In the genomic region with DNA sequence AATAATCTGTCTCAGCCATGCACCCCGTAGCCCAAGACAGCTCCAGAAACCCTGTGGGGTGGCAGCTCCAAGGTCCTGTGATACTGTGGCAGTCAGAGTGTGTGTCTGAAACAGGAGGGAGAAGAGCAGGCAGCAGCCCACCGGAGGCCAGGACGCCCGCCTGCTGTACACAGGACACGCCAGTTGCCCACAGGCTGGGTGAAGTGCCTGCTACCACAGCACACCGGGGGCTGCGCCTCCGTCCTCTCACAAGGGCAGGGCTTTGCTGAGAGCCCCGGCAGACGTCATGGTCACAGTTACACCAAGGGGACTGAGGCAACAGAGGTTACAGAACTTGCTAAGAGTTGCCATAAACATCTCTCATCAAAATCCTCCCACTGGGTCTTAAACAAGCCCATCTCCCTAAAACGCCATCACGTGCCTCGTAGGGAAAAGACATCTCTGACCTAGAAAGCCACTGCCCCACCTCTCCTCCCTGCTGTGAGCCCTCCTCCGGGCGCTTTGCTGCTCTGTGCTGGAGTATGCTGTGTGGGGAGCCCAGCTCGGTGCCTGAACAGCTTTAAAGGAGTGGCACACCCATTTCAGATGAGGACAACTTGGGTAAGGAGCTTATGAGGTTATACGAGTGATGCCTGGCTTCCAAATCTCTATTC, we compare ENCODE assay signal across 20 cellular contexts. TPM values are rescaled to one million over a fixed set of nuclear protein-coding genes. Genes with fewer than 3 reads are reported as not detected.
A peak's percentile ranks its signal among the peaks of the same experiment; 100 is the strongest.
DNase-seq lines count a peak whose midpoint lies in the region; ATAC-seq, FAIRE-seq and TF ChIP-seq lines count a peak whose summit lies in the region.
"Had no signal": no experiment of that assay in that cellular context is flagged by ENCODE, and none has a peak within 500 bp of the region (broad histone marks: within the 10 kb centered on the region; RNA-seq: fewer than 3 reads in every experiment).

No MANE protein-coding gene starts in this region.

- H3K27ac ChIP-seq in HepG2 (ENCODE audit: extremely low read length, insufficient read depth, low read length) (no peak overlapping the region), trophoblast cell (ENCODE audit: low read depth, low read length) (no peak overlapping the region), aorta (ENCODE audit: low read depth in 1 of 2, low read length in 2 of 2) (no peak overlapping the region)
- H3K27ac ChIP-seq: 22Rv1 had no signal

- H2BK5ac ChIP-seq in trophoblast cell (ENCODE audit: low read depth, low read length, poor library complexity) = no peak overlapping the region

- H3K9ac ChIP-seq in HepG2 (ENCODE audit: insufficient read depth, low read depth, low read length) = no peak overlapping the region
- H3K9ac ChIP-seq in trophoblast cell (ENCODE audit: low read length) = no peak overlapping the region

- peaks cover 67% of the 10 kb centered on the region for H3K79me2 ChIP-seq in HepG2 (ENCODE audit: insufficient read depth, low read length)
- peaks cover 12% of the 10 kb centered on the region for H3K79me2 ChIP-seq in trophoblast cell (ENCODE audit: control insufficient read depth, insufficient read depth, low read length, poor library complexity)

- FAIRE-seq in HepG2 (lab: Jason Lieb, UNC) = no peak
- FAIRE-seq: D721Med, GM12892, GM19239, H1, HTR-8/SVneo had no signal

- H3K4me3 ChIP-seq in HepG2 (replicated peaks in 1 of 3; ENCODE audit: insufficient read depth in 1 of 3, low read depth in 2 of 3, low read length in 3 of 3) (no peak overlapping the region), trophoblast cell (ENCODE audit: low read depth, low read length) (no peak overlapping the region), aorta (ENCODE audit: low read length in 2 of 2) (no peak overlapping the region)
- H3K4me3 ChIP-seq: HAP-1 had no signal

- H3K14ac ChIP-seq in trophoblast cell (ENCODE audit: low read length) = no peak overlapping the region

- BruUV-seq in HepG2 (replicated peaks; lab: Mats Ljungman, UMichigan) = no TSS peak

- no peak for TF ChIP-seq CTCF in HepG2 (CRISPR knock-in tag; IDR thresholded peaks at IDR 0.05)

- CTCF ChIA-PET in HepG2 (lab: Yijun Ruan, JAX; ENCODE audit: low intra/inter-chr PET ratio, low total read pairs) = no interaction called here

- no peak overlapping the region for H3K4me2 ChIP-seq in HepG2 (ENCODE audit: low read depth, low read length)
- no peak overlapping the region for H3K4me2 ChIP-seq in trophoblast cell (ENCODE audit: low read length)

- H2BK120ac ChIP-seq in trophoblast cell (ENCODE audit: insufficient read depth, low read length, poor library complexity) = no peak overlapping the region

- no peak for TF ChIP-seq POLR2A in HepG2 (IDR thresholded peaks at IDR 0.05; ENCODE audit: insufficient read depth in 1 of 2, low read depth in 2 of 2, low read length in 2 of 2)

- H3K4ac ChIP-seq in trophoblast cell (ENCODE audit: low read depth, low read length) = peak overlapping the region; percentile 38

- intact Hi-C loops in Right ventricle myocardium inferior (cut with DNase I) = loop anchor here (5.0 kb wide), 1 partner anchor 37 kb away; a partner anchor contains a TSS
- intact Hi-C loops in left cardiac atrium (cut with DNase I) = no loop called here
- intact Hi-C loops in HepG2 (cut with micrococcal nuclease; ENCODE audit: unreplicated experiment) = no loop called here
- intact Hi-C loops in aorta (cut with DNase I) = no loop called here

- no peak overlapping the region for H4K12ac ChIP-seq in trophoblast cell (ENCODE audit: low read depth, low read length)

- in situ Hi-C loops in HepG2 (cut with HindIII; ENCODE audit: extremely low pct_ligation_motif_present, low pct_unique_long_range_greater_than_20kb) = no loop called here

- H3K9me3 ChIP-seq in HepG2 (ENCODE audit: low read length) (peaks cover 4% of the 10 kb centered on the region; the same call in 1 of the 2 replicates), trophoblast cell (ENCODE audit: insufficient read depth, low read depth, low read length) (no peaks in the 10 kb centered on the region), aorta (ENCODE audit: control insufficient read depth, low read length) (no peaks in the 10 kb centered on the region)

- peaks cover 5% of the 10 kb centered on the region for H3K79me1 ChIP-seq in trophoblast cell (ENCODE audit: low read length)

- TF ChIP-seq RAD21 in HepG2 (CRISPR knock-in tag; IDR thresholded peaks at IDR 0.05) = no peak

- H4K20me1 ChIP-seq in HepG2 (ENCODE audit: insufficient read depth, low read length) = no peaks in the 10 kb centered on the region

- H4K91ac ChIP-seq in trophoblast cell (ENCODE audit: low read depth, low read length) = no peak overlapping the region

- no peak overlapping the region for H3K23ac ChIP-seq in trophoblast cell (ENCODE audit: low read length)

- no peak overlapping the region for H4K8ac ChIP-seq in trophoblast cell (ENCODE audit: low read depth, low read length)

- H2AFZ ChIP-seq in HepG2 (ENCODE audit: low read length) = no peak overlapping the region
- H2AFZ ChIP-seq in trophoblast cell (ENCODE audit: insufficient read depth, low read length, poor library complexity) = no peak overlapping the region

- H3K4me1 ChIP-seq in HepG2 (ENCODE audit: insufficient read depth, low read length) = peaks cover 19% of the 10 kb centered on the region; the same call in 1 of the 2 replicates
- H3K4me1 ChIP-seq in trophoblast cell (ENCODE audit: control insufficient read depth in 1 of 2, insufficient read depth in 2 of 2, low read length in 2 of 2) = peaks cover 10 to 15% of the 10 kb centered on the region in 2 experiments
- H3K4me1 ChIP-seq in aorta (ENCODE audit: control insufficient read depth in 1 of 2, insufficient read depth in 2 of 2, low read length in 2 of 2) = no peaks in the 10 kb centered on the region
- H3K4me1 ChIP-seq: HAP-1 had no signal

- H3K27me3 ChIP-seq in HepG2 (ENCODE audit: control insufficient read depth in 1 of 2, insufficient read depth in 2 of 2, low read length in 2 of 2) = no peaks in the 10 kb centered on the region; a peak in 1 of 5 replicates
- H3K27me3 ChIP-seq in trophoblast cell (ENCODE audit: insufficient read depth, low read length) = no peaks in the 10 kb centered on the region
- no peaks in the 10 kb centered on the region for H3K27me3 ChIP-seq in aorta (ENCODE audit: control insufficient read depth in 1 of 2, insufficient read depth in 2 of 2, low read length in 1 of 2)

- H3K36me3 ChIP-seq in HepG2 (replicated peaks in 1 of 2; ENCODE audit: control insufficient read depth in 1 of 2, insufficient read depth in 2 of 2, low read length in 2 of 2) = peaks cover 16 to 35% of the 10 kb centered on the region in 2 experiments; a peak in 4 of 5 replicates
- H3K36me3 ChIP-seq in trophoblast cell (ENCODE audit: control insufficient read depth in 1 of 2, insufficient read depth in 2 of 2, low read length in 2 of 2) = peaks cover 28 to 34% of the 10 kb centered on the region in 2 experiments
- H3K36me3 ChIP-seq in aorta (ENCODE audit: control insufficient read depth in 1 of 2, insufficient read depth in 2 of 2, low read length in 1 of 2) = peaks cover 2 to 4% of the 10 kb centered on the region in 2 donors

- WGBS in HepG2 (ENCODE audit: low lambda C conversion rate) = 95% methylated on average over 8 of the region's 17 CpGs
- whole genome bisulfite sequencing in trophoblast cell (ENCODE audit: extremely low coverage, insufficient coverage, insufficient read length) = no CpG with 5 or more reads among the region's 17 CpGs
- 91 to 94% methylated on average over 17 of the region's 17 CpGs for WGBS in aorta, 2 donors

- no peak overlapping the region for H2AK5ac ChIP-seq in trophoblast cell (ENCODE audit: low read length)

- POLR2A ChIA-PET in HepG2 (lab: Yijun Ruan, JAX) = no interaction called here

- peak; percentile 64 for DNase-seq in Right ventricle myocardium inferior (ENCODE audit: missing footprints)
- no peak for DNase-seq in left cardiac atrium
- no peak for DNase-seq in HepG2 (ENCODE audit: low spot score)
- DNase-seq in trophoblast cell = no peak
- DNase-seq in aorta = peak; percentile 42 to 70
- DNase-seq in anterior cingulate cortex (lab: John Stamatoyannopoulos, UW) = no peak
- DNase-seq: CD8-positive, alpha-beta T cell; COR-L47; DMS153; DND-41; GDM1 had no signal

- H2BK12ac ChIP-seq in trophoblast cell (ENCODE audit: low read length) = no peak overlapping the region

- TF ChIP-seq EP300 in HepG2 (IDR thresholded peaks at IDR 0.05; ENCODE audit: low read depth in 2 of 2, low read length in 2 of 2) (no peak), HepG2 (CRISPR knock-in tag; IDR thresholded peaks at IDR 0.05; ENCODE audit: borderline replicate concordance) (no peak)

- ATAC-seq in Right ventricle myocardium inferior (no peak), left cardiac atrium (no peak), HepG2 (no peak), aorta (ENCODE audit: low FRiP score) (no peak), HG02840 (IDR thresholded peaks at IDR 0.05; ENCODE audit: low FRiP score, unreplicated experiment) (no peak)
- ATAC-seq in activated CD4-positive, CD25-positive, alpha-beta regulatory T cell treated with anti-CD3 and anti-CD28 coated beads, Interleukin-2, amount 50 U/mL, for 24 hours = no peak
- ATAC-seq: CD8-positive, alpha-beta T cell had no signal

- no peak overlapping the region for H3K18ac ChIP-seq in trophoblast cell (ENCODE audit: low read length)

RNA-seq across cellular contexts. Expression of a gene that starts 5.3 kb away (rescaled TPM):
- 14.1 TPM for total RNA-seq in Right ventricle myocardium inferior
- 10 to 100 TPM; 13.2 to 14.0 TPM for total RNA-seq in left cardiac atrium
- 31.4 and 43.4 TPM in 2 replicates for total RNA-seq in HepG2 (2016; rRNA removed; fragmentation: Illumina TruSeq; extraction: Trizol)
- 9.1 and 10.6 TPM in 2 replicates for total RNA-seq in HepG2 (2016; cell fraction: cytosol; rRNA removed; fragmentation: Illumina TruSeq; extraction: Trizol; ENCODE audit: low read depth)
- total RNA-seq in HepG2 (2016; cell fraction: insoluble cytoplasmic fraction; rRNA removed; fragmentation: Illumina TruSeq; extraction: Trizol) = 30.8 and 45.5 TPM in 2 replicates
- 23.1 and 25.3 TPM in 2 replicates for total RNA-seq in HepG2 (2016; cell fraction: membrane; rRNA removed; fragmentation: Illumina TruSeq; extraction: Trizol)
- total RNA-seq in HepG2 (2016; cell fraction: nucleus; rRNA removed; fragmentation: Illumina TruSeq; extraction: Trizol) = 12.4 and 14.4 TPM in 2 replicates
- 18.7 and 21.6 TPM in 2 replicates for polyA plus RNA-seq in HepG2 (2011; rRNA removed)
- 19.8 and 22.2 TPM in 2 replicates for polyA plus RNA-seq in HepG2 (2011; cell fraction: cytosol; rRNA removed)
- polyA plus RNA-seq in HepG2 (2011; cell fraction: nucleus; rRNA removed) = 12.8 and 14.0 TPM in 2 replicates
- polyA plus RNA-seq in HepG2 (2012) = 13.3 and 16.8 TPM in 2 replicates
- polyA plus RNA-seq in HepG2 (2016; cell fraction: cytosol; fragmentation: Illumina TruSeq; extraction: Trizol; ENCODE audit: low read depth) = 4.2 and 5.1 TPM in 2 replicates
- polyA plus RNA-seq in HepG2 (2016; cell fraction: insoluble cytoplasmic fraction; fragmentation: Illumina TruSeq; extraction: Trizol; ENCODE audit: low read depth) = 37.9 and 38.1 TPM in 2 replicates
- 11.1 and 13.7 TPM in 2 replicates for polyA plus RNA-seq in HepG2 (2016; cell fraction: membrane; fragmentation: Illumina TruSeq; extraction: Trizol; ENCODE audit: low read depth)
- polyA plus RNA-seq in HepG2 (2016; cell fraction: nucleus; fragmentation: Illumina TruSeq; extraction: Trizol; ENCODE audit: insufficient read depth, low read depth) = 24.6 and 27.6 TPM in 2 replicates
- polyA minus RNA-seq in HepG2 (2011; rRNA and poly(A)+ RNA removed; ENCODE audit: low replicate concordance) = 23.0 and 28.7 TPM in 2 replicates
- 11.2 and 12.0 TPM in 2 replicates for polyA minus RNA-seq in HepG2 (2011; cell fraction: cytosol; rRNA and poly(A)+ RNA removed)
- 6.7 and 8.5 TPM in 2 replicates for polyA minus RNA-seq in HepG2 (2011; cell fraction: nucleus; rRNA and poly(A)+ RNA removed)
- polyA plus RNA-seq in trophoblast cell (2013) = 26.8 and 28.3 TPM in 2 replicates
- 10 to 100 TPM; 16.7 to 19.8 TPM for total RNA-seq in aorta
- polyA plus RNA-seq in aorta = 10 to 100 TPM; 12.6 to 15.6 TPM

RNA-seq across cellular contexts. Expression of a gene that starts 37.5 kb away (rescaled TPM):
- total RNA-seq in Right ventricle myocardium inferior (3.3 TPM), left cardiac atrium (1 to 10 TPM; 4.0 to 4.1 TPM), HepG2 (2016; rRNA removed; fragmentation: Illumina TruSeq; extraction: Trizol) (8.7 and 9.3 TPM in 2 replicates), aorta (10 to 100 TPM in 1 of 2 donors, 1 to 10 TPM in 1; 5.7 to 10.2 TPM)
- 1.4 and 1.6 TPM in 2 replicates for total RNA-seq in HepG2 (2016; cell fraction: cytosol; rRNA removed; fragmentation: Illumina TruSeq; extraction: Trizol; ENCODE audit: low read depth)
- total RNA-seq in HepG2 (2016; cell fraction: insoluble cytoplasmic fraction; rRNA removed; fragmentation: Illumina TruSeq; extraction: Trizol) = 8.7 and 9.2 TPM in 2 replicates
- 4.1 and 4.7 TPM in 2 replicates for total RNA-seq in HepG2 (2016; cell fraction: membrane; rRNA removed; fragmentation: Illumina TruSeq; extraction: Trizol)
- 5.0 and 6.1 TPM in 2 replicates for total RNA-seq in HepG2 (2016; cell fraction: nucleus; rRNA removed; fragmentation: Illumina TruSeq; extraction: Trizol)
- polyA plus RNA-seq in HepG2 (2011; rRNA removed) (4.6 and 4.8 TPM in 2 replicates), aorta (1 to 10 TPM; 4.3 to 8.1 TPM)
- polyA plus RNA-seq in HepG2 (2011; cell fraction: cytosol; rRNA removed) = 3.6 and 3.7 TPM in 2 replicates
- polyA plus RNA-seq in HepG2 (2011; cell fraction: nucleus; rRNA removed) = 7.8 and 8.5 TPM in 2 replicates
- 3.3 and 3.7 TPM in 2 replicates for polyA plus RNA-seq in HepG2 (2012)
- polyA plus RNA-seq in HepG2 (2016; cell fraction: cytosol; fragmentation: Illumina TruSeq; extraction: Trizol; ENCODE audit: low read depth) = 0.69 and 0.75 TPM in 2 replicates
- polyA plus RNA-seq in HepG2 (2016; cell fraction: insoluble cytoplasmic fraction; fragmentation: Illumina TruSeq; extraction: Trizol; ENCODE audit: low read depth) = 6.4 and 7.8 TPM in 2 replicates
- 1.5 and 1.9 TPM in 2 replicates for polyA plus RNA-seq in HepG2 (2016; cell fraction: membrane; fragmentation: Illumina TruSeq; extraction: Trizol; ENCODE audit: low read depth)
- polyA plus RNA-seq in HepG2 (2016; cell fraction: nucleus; fragmentation: Illumina TruSeq; extraction: Trizol; ENCODE audit: insufficient read depth, low read depth) = 17.0 and 22.7 TPM in 2 replicates
- polyA minus RNA-seq in HepG2 (2011; rRNA and poly(A)+ RNA removed; ENCODE audit: low replicate concordance) = 3.1 and 7.0 TPM in 2 replicates
- 1.3 and 2.0 TPM in 2 replicates for polyA minus RNA-seq in HepG2 (2011; cell fraction: cytosol; rRNA and poly(A)+ RNA removed)
- 2.4 and 3.9 TPM in 2 replicates for polyA minus RNA-seq in HepG2 (2011; cell fraction: nucleus; rRNA and poly(A)+ RNA removed)
- 3.7 and 4.2 TPM in 2 replicates for polyA plus RNA-seq in trophoblast cell (2013)

RNA-seq across cellular contexts. Expression of a gene that starts 37.7 kb away (rescaled TPM):
- total RNA-seq in Right ventricle myocardium inferior (34.1 TPM), left cardiac atrium (10 to 100 TPM; 28.6 to 37.5 TPM), HepG2 (2016; rRNA removed; fragmentation: Illumina TruSeq; extraction: Trizol) (20.4 and 33.8 TPM in 2 replicates), aorta (10 to 100 TPM; 47.8 to 53.6 TPM)
- total RNA-seq in HepG2 (2016; cell fraction: cytosol; rRNA removed; fragmentation: Illumina TruSeq; extraction: Trizol; ENCODE audit: low read depth) = 4.7 and 5.7 TPM in 2 replicates
- 17.2 and 21.3 TPM in 2 replicates for total RNA-seq in HepG2 (2016; cell fraction: insoluble cytoplasmic fraction; rRNA removed; fragmentation: Illumina TruSeq; extraction: Trizol)
- 17.1 and 18.2 TPM in 2 replicates for total RNA-seq in HepG2 (2016; cell fraction: membrane; rRNA removed; fragmentation: Illumina TruSeq; extraction: Trizol)
- 17.8 and 20.6 TPM in 2 replicates for total RNA-seq in HepG2 (2016; cell fraction: nucleus; rRNA removed; fragmentation: Illumina TruSeq; extraction: Trizol)
- polyA plus RNA-seq in HepG2 (2011; rRNA removed) (19.0 and 30.1 TPM in 2 replicates), aorta (1 to 10 TPM; 8.1 to 8.5 TPM)
- 11.3 and 14.0 TPM in 2 replicates for polyA plus RNA-seq in HepG2 (2011; cell fraction: cytosol; rRNA removed)
- polyA plus RNA-seq in HepG2 (2011; cell fraction: nucleus; rRNA removed) = 34.2 TPM in 2 replicates
- 18.2 and 19.8 TPM in 2 replicates for polyA plus RNA-seq in HepG2 (2012)
- polyA plus RNA-seq in HepG2 (2016; cell fraction: cytosol; fragmentation: Illumina TruSeq; extraction: Trizol; ENCODE audit: low read depth) = 5.7 and 6.7 TPM in 2 replicates
- polyA plus RNA-seq in HepG2 (2016; cell fraction: insoluble cytoplasmic fraction; fragmentation: Illumina TruSeq; extraction: Trizol; ENCODE audit: low read depth) = 33.6 and 43.4 TPM in 2 replicates
- polyA plus RNA-seq in HepG2 (2016; cell fraction: membrane; fragmentation: Illumina TruSeq; extraction: Trizol; ENCODE audit: low read depth) = 16.8 and 19.5 TPM in 2 replicates
- 33.5 and 33.9 TPM in 2 replicates for polyA plus RNA-seq in HepG2 (2016; cell fraction: nucleus; fragmentation: Illumina TruSeq; extraction: Trizol; ENCODE audit: insufficient read depth, low read depth)
- 21.1 and 36.0 TPM in 2 replicates for polyA minus RNA-seq in HepG2 (2011; rRNA and poly(A)+ RNA removed; ENCODE audit: low replicate concordance)
- polyA minus RNA-seq in HepG2 (2011; cell fraction: cytosol; rRNA and poly(A)+ RNA removed) = 17.0 and 22.2 TPM in 2 replicates
- polyA minus RNA-seq in HepG2 (2011; cell fraction: nucleus; rRNA and poly(A)+ RNA removed) = 32.4 and 38.9 TPM in 2 replicates
- 20.4 and 22.4 TPM in 2 replicates for polyA plus RNA-seq in trophoblast cell (2013)

Comparison
In these comparisons a context has a peak if more than half of its experiments do, and no peak if none do; other contexts are left out.
1. DNase-seq: peak in Right ventricle myocardium inferior (single experiment) and aorta (2 of 2); none in left cardiac atrium (single experiment), HepG2 (single experiment), trophoblast cell (0 of 2) and anterior cingulate cortex (0 of 58).